Comparison of ENCODE assay signal across 23 cellular contexts in the genomic region with DNA sequence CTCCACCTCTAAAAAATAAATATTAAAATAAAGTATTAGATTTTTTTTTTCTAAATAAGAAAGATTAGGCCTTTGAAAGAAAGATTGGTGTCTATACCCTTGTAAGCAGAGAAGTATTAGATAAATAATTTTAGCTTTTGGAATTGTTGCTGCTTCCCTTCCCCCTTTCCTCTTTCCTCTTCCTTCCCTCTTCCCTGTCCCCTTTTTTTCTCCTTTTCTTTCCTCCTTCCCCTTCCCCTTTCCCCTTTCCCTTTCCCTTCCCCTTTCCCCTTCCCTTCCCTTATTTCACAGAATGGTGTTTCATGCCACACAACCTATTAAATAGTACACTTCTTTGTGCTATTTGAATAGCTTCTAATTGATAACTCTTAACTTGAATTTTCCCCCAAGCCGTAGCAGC.
"Had no signal": no experiment of that assay in that cellular context is flagged by ENCODE, and none has a peak within 500 bp of the region (broad histone marks: within the 10 kb centered on the region; RNA-seq: fewer than 3 reads in every experiment).

No MANE protein-coding gene starts in this region.

- H3K9me3 ChIP-seq: SJSA1 had no signal

- H3K4me3 ChIP-seq: SJSA1, SK-N-MC had no signal

- H3K27me3 ChIP-seq: SJSA1 had no signal

- H3K4me3 Mint-ChIP-seq: IgD-negative memory B cell had no signal

- H3K27me3 Mint-ChIP-seq: IgD-negative memory B cell had no signal

- H3K9me3 Mint-ChIP-seq: IgD-negative memory B cell had no signal

- H3K4me1 Mint-ChIP-seq: IgD-negative memory B cell had no signal

- H3K4me1 ChIP-seq: SJSA1 had no signal

- DNase-seq: KBM-7, MV-4-11, NCI-H1092, NCI-H1105 treated with DMSO at 0.1 percent for 48 hours, NCI-H1417 treated with DMSO at 0.1 percent for 48 hours, NCI-H146, NCI-H1694 treated with DMSO at 0.1 percent for 48 hours, NCI-H2029, NCI-H2081 treated with DMSO at 0.1 percent for 48 hours, NCI-H2171, NCI-H226, NCI-H446, NCI-H510A, NCI-H524 treated with DMSO at 0.1 percent for 48 hours, NCI-H69, NCI-H774, Right ventricle myocardium superior, RPMI8226, SIG-M5 had no signal

- FAIRE-seq: RCC 7860 had no signal

- H3K27ac ChIP-seq: SJSA1, SK-N-MC had no signal
